In genomic region chr13:106515635-106516254, GRCh38 we compare ENCODE assay signal across 17 cellular contexts. TPM values are rescaled to one million over a fixed set of nuclear protein-coding genes. Genes with fewer than 3 reads are reported as not detected.
DNase-seq lines count a peak whose midpoint lies in the region; ATAC-seq, FAIRE-seq and TF ChIP-seq lines count a peak whose summit lies in the region.
"Had no signal": no experiment of that assay in that cellular context is flagged by ENCODE, and none has a peak within 500 bp of the region (broad histone marks: within the 10 kb centered on the region; RNA-seq: fewer than 3 reads in every experiment).

No MANE protein-coding gene starts in this region.

- H3K4me2 ChIP-seq in smooth muscle cell, result no peak overlapping the region

- peak; percentile 45 for DNase-seq in NCI-H748 (lab: John Stamatoyannopoulos, UW; ENCODE audit: unreplicated experiment)
- DNase-seq in NCI-H748 treated with DMSO at 0.1 percent for 48 hours (lab: John Stamatoyannopoulos, UW), result no peak
- peak; percentile 60 for DNase-seq in astrocyte of the hippocampus (ENCODE audit: low read depth, low spot score)
- DNase-seq in left lung, result no peak
- DNase-seq in smooth muscle cell (lab: John Stamatoyannopoulos, UW; ENCODE audit: unreplicated experiment), result no peak
- no peak for DNase-seq in GM12892 (ENCODE audit: insufficient read length)
- no peak for DNase-seq in 8988T
- DNase-seq: CD8-positive, alpha-beta T cell; DMS79; KG1; NCI-H1436; NCI-H2029; NCI-H524 treated with DMSO at 0.1 percent for 48 hours; NK-92 treated with Interleukin-12 subunit alpha and Interleukin-12 subunit beta, amount 100 ng/mL, for 24 hours; SIG-M5 had no signal

- no peaks in the 10 kb centered on the region for H3K27me3 ChIP-seq in left lung
- no peaks in the 10 kb centered on the region for H3K27me3 ChIP-seq in smooth muscle cell (ENCODE audit: low read depth)

- no peak overlapping the region for H2AFZ ChIP-seq in smooth muscle cell (ENCODE audit: low read depth)

- no peak for FAIRE-seq in GM12892 (lab: Jason Lieb, UNC)
- FAIRE-seq: D721Med had no signal

- H4K20me1 ChIP-seq in smooth muscle cell (ENCODE audit: low read depth), result peaks cover 4% of the 10 kb centered on the region

- intact Hi-C loops in left lung (cut with DNase I), result no loop called here

- TF ChIP-seq POLR2A in GM12892 (IDR thresholded peaks at IDR 0.05; ENCODE audit: low read depth, low read length), result no peak

- peak; percentile 55 for ATAC-seq in left lung
- ATAC-seq in GM18519 (IDR thresholded peaks at IDR 0.05; ENCODE audit: low FRiP score, unreplicated experiment), result no peak
- ATAC-seq: CD8-positive, alpha-beta T cell had no signal

- TF ChIP-seq CTCF in left lung (IDR thresholded peaks at IDR 0.05) (no peak), smooth muscle cell (IDR thresholded peaks at IDR 0.05; ENCODE audit: borderline replicate concordance, insufficient read depth, poor library complexity, severe bottlenecking) (no peak)

- peaks cover 4% of the 10 kb centered on the region for H3F3A ChIP-seq in smooth muscle cell (ENCODE audit: low read depth)

- H3K36me3 ChIP-seq in left lung (peaks cover 0 to 3% of the 10 kb centered on the region in 2 donors), smooth muscle cell (ENCODE audit: low read depth) (no peaks in the 10 kb centered on the region)

- 90% methylated on average over 5 of the region's 5 CpGs for WGBS in smooth muscle cell (ENCODE audit: low lambda C conversion rate)

- H3K4me3 ChIP-seq in left lung, result no peak overlapping the region
- no peak overlapping the region for H3K4me3 ChIP-seq in smooth muscle cell

- H3K4me1 ChIP-seq in left lung (peaks cover 11 to 23% of the 10 kb centered on the region in 2 donors), smooth muscle cell (ENCODE audit: low read depth) (peaks cover 49% of the 10 kb centered on the region)

- H3K9me3 ChIP-seq in left lung, result no peaks in the 10 kb centered on the region
- H3K9me3 ChIP-seq in smooth muscle cell (replicated peaks; ENCODE audit: low read depth), result no peaks in the 10 kb centered on the region

- no peak overlapping the region for H3K9ac ChIP-seq in smooth muscle cell (ENCODE audit: low read depth)

- peaks cover 95% of the 10 kb centered on the region for H3K79me2 ChIP-seq in smooth muscle cell (ENCODE audit: low read depth)

- H3K27ac ChIP-seq in left lung (no peak overlapping the region), smooth muscle cell (ENCODE audit: low read depth) (peak overlapping the region; percentile 59)

RNA-seq across cellular contexts. Expression of gene EFNB2, which starts 19.7 kb away (rescaled TPM):
- total RNA-seq in left lung (10 to 100 TPM; 39.6 to 40.2 TPM), smooth muscle cell (35.0 and 42.0 TPM in 2 replicates)
- 15.5 and 38.8 TPM in 2 replicates for polyA plus RNA-seq in smooth muscle cell
- polyA plus RNA-seq in GM12892 (2012; ENCODE audit: missing spikeins), result 0.23 TPM

RNA-seq across cellular contexts. Expression of gene ARGLU1, which starts 52.2 kb away (rescaled TPM):
- 10 to 100 TPM; 67.3 to 84.2 TPM for total RNA-seq in left lung
- total RNA-seq in smooth muscle cell, result 43.6 and 78.7 TPM in 2 replicates
- 36.5 and 45.8 TPM in 2 replicates for polyA plus RNA-seq in smooth muscle cell
- 87.6 TPM for polyA plus RNA-seq in GM12892 (2012; ENCODE audit: missing spikeins)

Comparison
In these comparisons a context has a peak if more than half of its experiments do, and no peak if none do; other contexts are left out.
1. DNase-seq: peak in NCI-H748 (single experiment) and astrocyte of the hippocampus (single experiment); none in NCI-H748 treated with DMSO at 0.1 percent for 48 hours (single experiment), left lung (0 of 2), smooth muscle cell (single experiment), GM12892 (single experiment) and 8988T (single experiment).